ENCODE assay signal across 1 cellular context in the genomic region with DNA sequence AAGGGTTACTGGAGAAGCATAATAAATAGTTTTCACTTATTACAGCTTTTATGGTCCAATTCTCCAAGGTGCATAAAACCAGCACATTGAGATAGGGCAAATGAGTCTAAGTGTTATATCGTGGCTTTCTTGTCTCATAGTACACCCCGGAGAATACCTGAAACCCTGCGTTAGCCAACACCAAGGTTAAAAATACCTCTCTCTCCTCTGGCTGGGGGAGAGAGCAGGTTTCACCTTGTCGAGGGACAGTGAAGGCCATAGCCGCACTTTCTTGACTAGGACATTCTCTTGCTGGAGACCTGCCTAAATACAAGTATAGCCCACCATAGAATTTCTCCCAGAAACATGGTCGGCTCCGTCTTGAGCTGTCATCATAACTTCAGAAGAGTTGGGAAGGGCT.
TF ChIP-seq lines count a peak whose summit lies in the region.

No MANE protein-coding gene starts in this region.

TF ChIP-seq in GM23338, 12 proteins besides CTCF, POLR2A, EP300 and RAD21 (continued from another document):
- TF ChIP-seq EZH2 (IDR thresholded peaks at IDR 0.05; ENCODE audit: low read depth, unreplicated experiment) = no peak
- TF ChIP-seq POLR2AphosphoS5 (IDR thresholded peaks at IDR 0.05; ENCODE audit: low read depth) = no peak
- TF ChIP-seq ZNF114 (CRISPR knock-in tag; IDR thresholded peaks at IDR 0.05) = no peak
- no peak for TF ChIP-seq EZH2phosphoT487 (IDR thresholded peaks at IDR 0.05; ENCODE audit: unreplicated experiment)
- TF ChIP-seq JUNB (IDR thresholded peaks at IDR 0.05; ENCODE audit: unreplicated experiment) = no peak
- no peak for TF ChIP-seq REST (IDR thresholded peaks at IDR 0.05; ENCODE audit: unreplicated experiment)
- TF ChIP-seq, protein P1, sequence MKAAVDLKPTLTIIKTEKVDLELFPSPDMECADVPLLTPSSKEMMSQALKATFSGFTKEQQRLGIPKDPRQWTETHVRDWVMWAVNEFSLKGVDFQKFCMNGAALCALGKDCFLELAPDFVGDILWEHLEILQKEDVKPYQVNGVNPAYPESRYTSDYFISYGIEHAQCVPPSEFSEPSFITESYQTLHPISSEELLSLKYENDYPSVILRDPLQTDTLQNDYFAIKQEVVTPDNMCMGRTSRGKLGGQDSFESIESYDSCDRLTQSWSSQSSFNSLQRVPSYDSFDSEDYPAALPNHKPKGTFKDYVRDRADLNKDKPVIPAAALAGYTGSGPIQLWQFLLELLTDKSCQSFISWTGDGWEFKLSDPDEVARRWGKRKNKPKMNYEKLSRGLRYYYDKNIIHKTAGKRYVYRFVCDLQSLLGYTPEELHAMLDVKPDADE (IDR thresholded peaks at IDR 0.05) = no peak
